1 cellular context compared by ENCODE assay signal in the genomic region with DNA sequence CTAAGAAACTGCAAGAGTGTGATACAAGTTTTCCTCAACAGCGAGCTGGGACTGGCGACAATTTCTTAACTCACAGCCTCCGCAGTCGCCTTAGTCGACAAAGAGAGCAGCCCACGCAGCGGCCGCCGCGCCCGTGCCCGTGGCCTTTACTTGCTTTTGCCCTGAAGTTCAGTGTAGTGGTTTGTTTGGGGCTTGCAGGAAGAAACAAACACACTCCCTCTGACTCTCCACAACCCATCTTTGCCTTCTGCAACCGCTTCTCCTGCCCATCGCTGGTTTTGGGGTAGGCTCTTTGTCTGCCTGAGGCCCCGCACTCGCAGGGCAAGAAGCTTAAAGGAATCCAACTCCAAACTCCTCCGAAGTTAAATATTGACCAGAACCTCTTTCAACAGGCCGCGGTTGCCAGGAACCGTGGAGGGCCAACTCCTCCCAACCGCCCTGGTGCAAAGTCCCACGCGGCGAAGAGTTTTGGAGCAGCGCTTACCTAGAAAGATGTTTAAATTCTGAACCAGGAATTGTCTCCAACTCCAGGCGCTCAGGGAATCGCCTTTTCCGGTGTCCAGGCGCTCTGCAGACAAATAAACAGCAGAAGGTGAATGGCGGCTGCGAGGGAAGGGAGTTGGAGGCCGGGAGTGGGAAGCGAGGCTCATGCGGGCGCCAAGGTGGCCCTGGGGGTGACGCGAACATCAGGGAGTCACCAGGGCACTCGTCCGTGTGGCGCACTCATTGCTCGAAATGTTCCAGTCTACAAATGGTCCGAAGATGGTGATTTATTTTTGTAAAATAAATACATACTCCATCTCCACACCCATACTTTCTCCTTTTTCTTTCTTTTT.
A peak's percentile ranks its signal among the peaks of the same experiment; 100 is the strongest.
TF ChIP-seq lines count a peak whose summit lies in the region.

No MANE protein-coding gene starts in this region.

TF ChIP-seq in HepG2, 621 proteins besides CTCF, POLR2A, EP300 and RAD21 (continued from another document and continues in another):
- TF ChIP-seq, protein P1, sequence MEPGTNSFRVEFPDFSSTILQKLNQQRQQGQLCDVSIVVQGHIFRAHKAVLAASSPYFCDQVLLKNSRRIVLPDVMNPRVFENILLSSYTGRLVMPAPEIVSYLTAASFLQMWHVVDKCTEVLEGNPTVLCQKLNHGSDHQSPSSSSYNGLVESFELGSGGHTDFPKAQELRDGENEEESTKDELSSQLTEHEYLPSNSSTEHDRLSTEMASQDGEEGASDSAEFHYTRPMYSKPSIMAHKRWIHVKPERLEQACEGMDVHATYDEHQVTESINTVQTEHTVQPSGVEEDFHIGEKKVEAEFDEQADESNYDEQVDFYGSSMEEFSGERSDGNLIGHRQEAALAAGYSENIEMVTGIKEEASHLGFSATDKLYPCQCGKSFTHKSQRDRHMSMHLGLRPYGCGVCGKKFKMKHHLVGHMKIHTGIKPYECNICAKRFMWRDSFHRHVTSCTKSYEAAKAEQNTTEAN (CRISPR knock-in tag; conservative IDR thresholded peaks at IDR 0.05) = no peak
- TF ChIP-seq, protein P2, sequence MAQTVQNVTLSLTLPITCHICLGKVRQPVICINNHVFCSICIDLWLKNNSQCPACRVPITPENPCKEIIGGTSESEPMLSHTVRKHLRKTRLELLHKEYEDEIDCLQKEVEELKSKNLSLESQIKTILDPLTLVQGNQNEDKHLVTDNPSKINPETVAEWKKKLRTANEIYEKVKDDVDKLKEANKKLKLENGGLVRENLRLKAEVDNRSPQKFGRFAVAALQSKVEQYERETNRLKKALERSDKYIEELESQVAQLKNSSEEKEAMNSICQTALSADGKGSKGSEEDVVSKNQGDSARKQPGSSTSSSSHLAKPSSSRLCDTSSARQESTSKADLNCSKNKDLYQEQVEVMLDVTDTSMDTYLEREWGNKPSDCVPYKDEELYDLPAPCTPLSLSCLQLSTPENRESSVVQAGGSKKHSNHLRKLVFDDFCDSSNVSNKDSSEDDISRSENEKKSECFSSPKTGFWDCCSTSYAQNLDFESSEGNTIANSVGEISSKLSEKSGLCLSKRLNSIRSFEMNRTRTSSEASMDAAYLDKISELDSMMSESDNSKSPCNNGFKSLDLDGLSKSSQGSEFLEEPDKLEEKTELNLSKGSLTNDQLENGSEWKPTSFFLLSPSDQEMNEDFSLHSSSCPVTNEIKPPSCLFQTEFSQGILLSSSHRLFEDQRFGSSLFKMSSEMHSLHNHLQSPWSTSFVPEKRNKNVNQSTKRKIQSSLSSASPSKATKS (CRISPR knock-in tag; IDR thresholded peaks at IDR 0.05) = no peak
- TF ChIP-seq SRSF1 (optimal IDR thresholded peaks at IDR 0.05; ENCODE audit: low read depth, low read length) (no peak), PITX1 (CRISPR knock-in tag; IDR thresholded peaks at IDR 0.05) (no peak; the same call in 1 of the 2 replicates), RFX1 (IDR thresholded peaks at IDR 0.05) (no peak), ZNF367 (CRISPR knock-in tag; IDR thresholded peaks at IDR 0.05; ENCODE audit: borderline replicate concordance) (no peak), ETV6 (CRISPR knock-in tag; conservative IDR thresholded peaks at IDR 0.05) (no peak), ZNF629 (CRISPR knock-in tag; conservative IDR thresholded peaks at IDR 0.05) (no peak), ZFY (CRISPR knock-in tag; IDR thresholded peaks at IDR 0.05) (peak; percentile 68; the same call in 1 of the 2 replicates), ZNF782 (CRISPR knock-in tag; IDR thresholded peaks at IDR 0.05; ENCODE audit: borderline replicate concordance) (no peak), NFYB (CRISPR knock-in tag; IDR thresholded peaks at IDR 0.05) (no peak), ZNF75D (CRISPR knock-in tag; IDR thresholded peaks at IDR 0.05; ENCODE audit: borderline replicate concordance) (no peak), ESRRA (CRISPR knock-in tag; IDR thresholded peaks at IDR 0.05; ENCODE audit: low read depth) (no peak; the same call in 1 of the 2 replicates), RCOR2 (CRISPR knock-in tag; IDR thresholded peaks at IDR 0.05) (no peak), ZMYM2 (CRISPR knock-in tag; IDR thresholded peaks at IDR 0.05) (peak; percentile 67; the same call in 1 of the 2 replicates), HNRNPL (IDR thresholded peaks at IDR 0.05; ENCODE audit: low read depth, low read length) (peak; percentile 43; the same call in 1 of the 2 replicates), EED (CRISPR knock-in tag; IDR thresholded peaks at IDR 0.05) (no peak), ZNF720 (CRISPR knock-in tag; IDR thresholded peaks at IDR 0.05) (no peak), NFATC3 (CRISPR knock-in tag; IDR thresholded peaks at IDR 0.05) (no peak), SOX5 (CRISPR knock-in tag; IDR thresholded peaks at IDR 0.05; ENCODE audit: borderline replicate concordance) (peak; percentile 23; the same call in 1 of the 2 replicates), HDAC2 (CRISPR knock-in tag; IDR thresholded peaks at IDR 0.05) (peak; percentile 42), RBFOX2 (IDR thresholded peaks at IDR 0.05; ENCODE audit: low read depth, low read length) (peak; percentile 77), FLYWCH1 (CRISPR knock-in tag; IDR thresholded peaks at IDR 0.05) (no peak), ZNF296 (CRISPR knock-in tag; conservative IDR thresholded peaks at IDR 0.05) (0 out of 2 replicates have a peak, but pooled peaks have one; percentile 6), ZNF264 (CRISPR knock-in tag; IDR thresholded peaks at IDR 0.05) (peak; percentile 28; the same call in 1 of the 2 replicates), ZC3H13 (CRISPR knock-in tag; IDR thresholded peaks at IDR 0.05) (no peak), ZNF235 (CRISPR knock-in tag; IDR thresholded peaks at IDR 0.05; ENCODE audit: borderline replicate concordance) (no peak), ZBTB7B (CRISPR knock-in tag; IDR thresholded peaks at IDR 0.05) (no peak; the same call in 1 of the 2 replicates), ZC3H4 (CRISPR knock-in tag; IDR thresholded peaks at IDR 0.05; ENCODE audit: borderline replicate concordance) (no peak; the same call in 1 of the 2 replicates), ZNF598 (CRISPR knock-in tag; IDR thresholded peaks at IDR 0.05; ENCODE audit: borderline replicate concordance) (no peak), NR2C2 (CRISPR knock-in tag; IDR thresholded peaks at IDR 0.05; ENCODE audit: borderline replicate concordance) (no peak), RFXANK (CRISPR knock-in tag; IDR thresholded peaks at IDR 0.05) (0 out of 2 replicates have a peak, but pooled peaks have one; percentile 28), HMGA1 (CRISPR knock-in tag; conservative IDR thresholded peaks at IDR 0.05) (no peak), NFIB (CRISPR knock-in tag; IDR thresholded peaks at IDR 0.05; ENCODE audit: borderline replicate concordance) (no peak), ZKSCAN8 (CRISPR knock-in tag; IDR thresholded peaks at IDR 0.05; ENCODE audit: borderline replicate concordance) (no peak; the same call in 1 of the 2 replicates)
- TF ChIP-seq, protein P3, sequence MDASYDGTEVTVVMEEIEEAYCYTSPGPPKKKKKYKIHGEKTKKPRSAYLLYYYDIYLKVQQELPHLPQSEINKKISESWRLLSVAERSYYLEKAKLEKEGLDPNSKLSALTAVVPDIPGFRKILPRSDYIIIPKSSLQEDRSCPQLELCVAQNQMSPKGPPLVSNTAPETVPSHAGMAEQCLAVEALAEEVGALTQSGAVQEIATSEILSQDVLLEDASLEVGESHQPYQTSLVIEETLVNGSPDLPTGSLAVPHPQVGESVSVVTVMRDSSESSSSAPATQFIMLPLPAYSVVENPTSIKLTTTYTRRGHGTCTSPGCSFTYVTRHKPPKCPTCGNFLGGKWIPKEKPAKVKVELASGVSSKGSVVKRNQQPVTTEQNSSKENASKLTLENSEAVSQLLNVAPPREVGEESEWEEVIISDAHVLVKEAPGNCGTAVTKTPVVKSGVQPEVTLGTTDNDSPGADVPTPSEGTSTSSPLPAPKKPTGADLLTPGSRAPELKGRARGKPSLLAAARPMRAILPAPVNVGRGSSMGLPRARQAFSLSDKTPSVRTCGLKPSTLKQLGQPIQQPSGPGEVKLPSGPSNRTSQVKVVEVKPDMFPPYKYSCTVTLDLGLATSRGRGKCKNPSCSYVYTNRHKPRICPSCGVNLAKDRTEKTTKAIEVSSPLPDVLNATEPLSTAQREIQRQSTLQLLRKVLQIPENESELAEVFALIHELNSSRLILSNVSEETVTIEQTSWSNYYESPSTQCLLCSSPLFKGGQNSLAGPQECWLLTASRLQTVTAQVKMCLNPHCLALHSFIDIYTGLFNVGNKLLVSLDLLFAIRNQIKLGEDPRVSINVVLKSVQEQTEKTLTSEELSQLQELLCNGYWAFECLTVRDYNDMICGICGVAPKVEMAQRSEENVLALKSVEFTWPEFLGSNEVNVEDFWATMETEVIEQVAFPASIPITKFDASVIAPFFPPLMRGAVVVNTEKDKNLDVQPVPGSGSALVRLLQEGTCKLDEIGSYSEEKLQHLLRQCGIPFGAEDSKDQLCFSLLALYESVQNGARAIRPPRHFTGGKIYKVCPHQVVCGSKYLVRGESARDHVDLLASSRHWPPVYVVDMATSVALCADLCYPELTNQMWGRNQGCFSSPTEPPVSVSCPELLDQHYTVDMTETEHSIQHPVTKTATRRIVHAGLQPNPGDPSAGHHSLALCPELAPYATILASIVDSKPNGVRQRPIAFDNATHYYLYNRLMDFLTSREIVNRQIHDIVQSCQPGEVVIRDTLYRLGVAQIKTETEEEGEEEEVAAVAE (CRISPR knock-in tag; IDR thresholded peaks at IDR 0.05; ENCODE audit: borderline replicate concordance) = no peak
- TF ChIP-seq, protein P4, sequence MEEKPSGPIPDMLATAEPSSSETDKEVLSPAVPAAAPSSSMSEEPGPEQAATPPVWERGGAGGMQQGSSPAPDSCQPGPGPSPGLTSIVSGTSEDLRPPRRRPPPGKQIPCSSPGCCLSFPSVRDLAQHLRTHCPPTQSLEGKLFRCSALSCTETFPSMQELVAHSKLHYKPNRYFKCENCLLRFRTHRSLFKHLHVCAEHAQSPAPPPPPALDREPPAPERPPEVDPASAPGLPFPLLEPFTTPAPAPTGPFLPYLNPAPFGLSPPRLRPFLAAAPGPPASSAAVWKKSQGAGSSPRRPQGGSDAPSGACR (CRISPR knock-in tag; IDR thresholded peaks at IDR 0.05) = no peak
- TF ChIP-seq, protein P5, sequence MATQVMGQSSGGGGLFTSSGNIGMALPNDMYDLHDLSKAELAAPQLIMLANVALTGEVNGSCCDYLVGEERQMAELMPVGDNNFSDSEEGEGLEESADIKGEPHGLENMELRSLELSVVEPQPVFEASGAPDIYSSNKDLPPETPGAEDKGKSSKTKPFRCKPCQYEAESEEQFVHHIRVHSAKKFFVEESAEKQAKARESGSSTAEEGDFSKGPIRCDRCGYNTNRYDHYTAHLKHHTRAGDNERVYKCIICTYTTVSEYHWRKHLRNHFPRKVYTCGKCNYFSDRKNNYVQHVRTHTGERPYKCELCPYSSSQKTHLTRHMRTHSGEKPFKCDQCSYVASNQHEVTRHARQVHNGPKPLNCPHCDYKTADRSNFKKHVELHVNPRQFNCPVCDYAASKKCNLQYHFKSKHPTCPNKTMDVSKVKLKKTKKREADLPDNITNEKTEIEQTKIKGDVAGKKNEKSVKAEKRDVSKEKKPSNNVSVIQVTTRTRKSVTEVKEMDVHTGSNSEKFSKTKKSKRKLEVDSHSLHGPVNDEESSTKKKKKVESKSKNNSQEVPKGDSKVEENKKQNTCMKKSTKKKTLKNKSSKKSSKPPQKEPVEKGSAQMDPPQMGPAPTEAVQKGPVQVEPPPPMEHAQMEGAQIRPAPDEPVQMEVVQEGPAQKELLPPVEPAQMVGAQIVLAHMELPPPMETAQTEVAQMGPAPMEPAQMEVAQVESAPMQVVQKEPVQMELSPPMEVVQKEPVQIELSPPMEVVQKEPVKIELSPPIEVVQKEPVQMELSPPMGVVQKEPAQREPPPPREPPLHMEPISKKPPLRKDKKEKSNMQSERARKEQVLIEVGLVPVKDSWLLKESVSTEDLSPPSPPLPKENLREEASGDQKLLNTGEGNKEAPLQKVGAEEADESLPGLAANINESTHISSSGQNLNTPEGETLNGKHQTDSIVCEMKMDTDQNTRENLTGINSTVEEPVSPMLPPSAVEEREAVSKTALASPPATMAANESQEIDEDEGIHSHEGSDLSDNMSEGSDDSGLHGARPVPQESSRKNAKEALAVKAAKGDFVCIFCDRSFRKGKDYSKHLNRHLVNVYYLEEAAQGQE (IDR thresholded peaks at IDR 0.05; ENCODE audit: borderline replicate concordance in 1 of 2, low read depth in 1 of 2, low read length in 2 of 2) = peak in 1 of 2 experiments; percentile 61; a peak in 1 of 4 replicates
- TF ChIP-seq, protein P6, sequence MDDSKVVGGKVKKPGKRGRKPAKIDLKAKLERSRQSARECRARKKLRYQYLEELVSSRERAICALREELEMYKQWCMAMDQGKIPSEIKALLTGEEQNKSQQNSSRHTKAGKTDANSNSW (CRISPR knock-in tag; IDR thresholded peaks at IDR 0.05; ENCODE audit: borderline replicate concordance) = no peak; the same call in 1 of the 2 replicates
- TF ChIP-seq, protein P7, sequence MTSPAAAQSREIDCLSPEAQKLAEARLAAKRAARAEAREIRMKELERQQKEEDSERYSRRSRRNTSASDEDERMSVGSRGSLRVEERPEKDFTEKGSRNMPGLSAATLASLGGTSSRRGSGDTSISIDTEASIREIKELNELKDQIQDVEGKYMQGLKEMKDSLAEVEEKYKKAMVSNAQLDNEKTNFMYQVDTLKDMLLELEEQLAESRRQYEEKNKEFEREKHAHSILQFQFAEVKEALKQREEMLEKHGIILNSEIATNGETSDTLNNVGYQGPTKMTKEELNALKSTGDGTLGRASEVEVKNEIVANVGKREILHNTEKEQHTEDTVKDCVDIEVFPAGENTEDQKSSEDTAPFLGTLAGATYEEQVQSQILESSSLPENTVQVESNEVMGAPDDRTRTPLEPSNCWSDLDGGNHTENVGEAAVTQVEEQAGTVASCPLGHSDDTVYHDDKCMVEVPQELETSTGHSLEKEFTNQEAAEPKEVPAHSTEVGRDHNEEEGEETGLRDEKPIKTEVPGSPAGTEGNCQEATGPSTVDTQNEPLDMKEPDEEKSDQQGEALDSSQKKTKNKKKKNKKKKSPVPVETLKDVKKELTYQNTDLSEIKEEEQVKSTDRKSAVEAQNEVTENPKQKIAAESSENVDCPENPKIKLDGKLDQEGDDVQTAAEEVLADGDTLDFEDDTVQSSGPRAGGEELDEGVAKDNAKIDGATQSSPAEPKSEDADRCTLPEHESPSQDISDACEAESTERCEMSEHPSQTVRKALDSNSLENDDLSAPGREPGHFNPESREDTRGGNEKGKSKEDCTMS (CRISPR knock-in tag; conservative IDR thresholded peaks at IDR 0.05) = no peak
- TF ChIP-seq, protein P8, sequence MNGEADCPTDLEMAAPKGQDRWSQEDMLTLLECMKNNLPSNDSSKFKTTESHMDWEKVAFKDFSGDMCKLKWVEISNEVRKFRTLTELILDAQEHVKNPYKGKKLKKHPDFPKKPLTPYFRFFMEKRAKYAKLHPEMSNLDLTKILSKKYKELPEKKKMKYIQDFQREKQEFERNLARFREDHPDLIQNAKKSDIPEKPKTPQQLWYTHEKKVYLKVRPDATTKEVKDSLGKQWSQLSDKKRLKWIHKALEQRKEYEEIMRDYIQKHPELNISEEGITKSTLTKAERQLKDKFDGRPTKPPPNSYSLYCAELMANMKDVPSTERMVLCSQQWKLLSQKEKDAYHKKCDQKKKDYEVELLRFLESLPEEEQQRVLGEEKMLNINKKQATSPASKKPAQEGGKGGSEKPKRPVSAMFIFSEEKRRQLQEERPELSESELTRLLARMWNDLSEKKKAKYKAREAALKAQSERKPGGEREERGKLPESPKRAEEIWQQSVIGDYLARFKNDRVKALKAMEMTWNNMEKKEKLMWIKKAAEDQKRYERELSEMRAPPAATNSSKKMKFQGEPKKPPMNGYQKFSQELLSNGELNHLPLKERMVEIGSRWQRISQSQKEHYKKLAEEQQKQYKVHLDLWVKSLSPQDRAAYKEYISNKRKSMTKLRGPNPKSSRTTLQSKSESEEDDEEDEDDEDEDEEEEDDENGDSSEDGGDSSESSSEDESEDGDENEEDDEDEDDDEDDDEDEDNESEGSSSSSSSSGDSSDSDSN (CRISPR knock-in tag; IDR thresholded peaks at IDR 0.05) = no peak; the same call in 1 of the 2 replicates
